Comparison of ENCODE assay signal across 1 cellular context in the genomic region with DNA sequence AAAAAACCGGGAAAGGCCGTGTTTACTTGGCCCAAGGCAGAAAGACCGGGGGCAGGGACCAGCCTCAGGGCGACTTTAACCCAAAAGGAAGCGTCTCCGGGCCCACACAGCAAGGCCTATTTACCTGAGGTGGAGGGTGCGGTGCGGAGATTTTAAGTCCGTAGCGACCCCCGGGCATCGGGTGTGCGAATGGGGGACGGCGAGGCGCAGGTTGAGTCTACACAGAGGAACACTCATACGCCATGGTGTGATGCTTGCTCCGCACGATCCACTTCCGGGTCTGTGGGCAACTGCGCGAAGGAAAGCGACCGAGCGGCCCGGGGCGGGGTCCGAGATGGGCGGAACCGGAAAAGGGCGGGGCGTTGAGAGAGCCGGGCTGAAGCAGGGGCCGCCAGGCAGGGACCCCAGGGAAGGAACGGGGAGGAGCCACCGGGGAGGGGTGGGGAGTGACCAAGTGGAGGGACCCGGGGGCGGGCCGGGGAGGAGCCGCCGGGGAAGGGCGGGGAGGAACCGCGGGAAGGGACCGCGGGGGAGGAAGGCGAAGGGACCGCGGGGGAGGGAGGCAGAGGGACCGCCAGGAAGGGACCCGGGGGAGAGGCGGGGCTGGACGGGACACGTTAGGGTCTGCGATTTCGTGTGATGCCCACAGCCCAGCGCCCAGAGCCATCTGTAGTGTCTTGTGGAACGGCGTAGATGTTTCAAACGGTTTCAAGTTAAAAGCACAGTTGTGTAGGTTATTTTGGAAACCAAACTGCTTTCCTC.
A peak's percentile ranks its signal among the peaks of the same experiment; 100 is the strongest.
TF ChIP-seq lines count a peak whose summit lies in the region.

Gene ZNF160, minus strand, starts transcription at position 282 of the 762 bp plus-strand sequence. CDS start 17,146 bp downstream, outside the sequence.

TF ChIP-seq in K562, 482 proteins besides CTCF, POLR2A, EP300 and RAD21 (continued from another document and continues in another):
- TF ChIP-seq, protein P1, sequence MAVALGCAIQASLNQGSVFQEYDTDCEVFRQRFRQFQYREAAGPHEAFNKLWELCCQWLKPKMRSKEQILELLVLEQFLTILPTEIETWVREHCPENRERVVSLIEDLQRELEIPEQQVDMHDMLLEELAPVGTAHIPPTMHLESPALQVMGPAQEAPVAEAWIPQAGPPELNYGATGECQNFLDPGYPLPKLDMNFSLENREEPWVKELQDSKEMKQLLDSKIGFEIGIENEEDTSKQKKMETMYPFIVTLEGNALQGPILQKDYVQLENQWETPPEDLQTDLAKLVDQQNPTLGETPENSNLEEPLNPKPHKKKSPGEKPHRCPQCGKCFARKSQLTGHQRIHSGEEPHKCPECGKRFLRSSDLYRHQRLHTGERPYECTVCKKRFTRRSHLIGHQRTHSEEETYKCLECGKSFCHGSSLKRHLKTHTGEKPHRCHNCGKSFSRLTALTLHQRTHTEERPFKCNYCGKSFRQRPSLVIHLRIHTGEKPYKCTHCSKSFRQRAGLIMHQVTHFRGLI (CRISPR knock-in tag; IDR thresholded peaks at IDR 0.05), result no peak
- TF ChIP-seq E2F6 (IDR thresholded peaks at IDR 0.05; ENCODE audit: borderline replicate concordance in 1 of 2, extremely low read depth in 1 of 2, insufficient read depth in 1 of 2, insufficient read length in 1 of 2, low read depth in 1 of 2, low read length in 1 of 2, poor library complexity in 1 of 2, severe bottlenecking in 1 of 2) (peak in 1 of 2 experiments; percentile 50), KLF6 (CRISPR knock-in tag; IDR thresholded peaks at IDR 0.05; ENCODE audit: borderline replicate concordance) (no peak; the same call in 1 of the 2 replicates), PHB2 (IDR thresholded peaks at IDR 0.05; ENCODE audit: low read depth) (no peak), CBX3 (IDR thresholded peaks at IDR 0.05; ENCODE audit: borderline replicate concordance in 1 of 2, low read length in 2 of 2) (peak in 1 of 2 experiments; percentile 29; a peak in 1 of 3 replicates), PRPF4 (IDR thresholded peaks at IDR 0.05; ENCODE audit: insufficient read depth, low read depth, low read length, poor library complexity, severe bottlenecking) (no peak), MCM3 (IDR thresholded peaks at IDR 0.05) (no peak), ZBTB7A (IDR thresholded peaks at IDR 0.05; ENCODE audit: borderline replicate concordance, control insufficient read depth, low read depth, low read length) (peak; percentile 96; the same call in 1 of the 2 replicates), HCFC1 (IDR thresholded peaks at IDR 0.05; ENCODE audit: low read depth, low read length) (peak; percentile 51; the same call in 1 of the 2 replicates), ARNT (IDR thresholded peaks at IDR 0.05) (peak; percentile 63 to 75; a peak in 2 of 4 replicates), MYNN (IDR thresholded peaks at IDR 0.05) (peak; percentile 92), MYNN (CRISPR knock-in tag; IDR thresholded peaks at IDR 0.05) (no peak), HDAC8 (tag; IDR thresholded peaks at IDR 0.05) (no peak), ZC3H8 (IDR thresholded peaks at IDR 0.05) (no peak), C11orf30 (IDR thresholded peaks at IDR 0.05; ENCODE audit: low read depth) (no peak), DNMT1 (IDR thresholded peaks at IDR 0.05) (no peak), ZNF354B (CRISPR knock-in tag; IDR thresholded peaks at IDR 0.05) (no peak), ZNF445 (CRISPR knock-in tag; IDR thresholded peaks at IDR 0.05; ENCODE audit: low read depth) (no peak), NRF1 (conservative IDR thresholded peaks at IDR 0.05 in 1 of 2, IDR thresholded peaks at IDR 0.05 in 1 of 2) (peak; percentile 69 to 71), CREB1 (IDR thresholded peaks at IDR 0.05) (0 out of 2 replicates have a peak, but pooled peaks have one; percentile 52), CREB1 (CRISPR knock-in tag; IDR thresholded peaks at IDR 0.05) (no peak), YY1 (IDR thresholded peaks at IDR 0.05; ENCODE audit: borderline replicate concordance in 1 of 3, control insufficient read depth in 1 of 3, extremely low read depth in 1 of 3, insufficient read depth in 3 of 3, insufficient read length in 1 of 3, insufficient replicate concordance in 2 of 3, low read depth in 1 of 3, low read length in 2 of 3) (peak in 2 of 3 experiments; percentile 46 to 47), TBP (optimal IDR thresholded peaks at IDR 0.05; ENCODE audit: low read depth, low read length) (peak; percentile 80), THRAP3 (IDR thresholded peaks at IDR 0.05; ENCODE audit: borderline replicate concordance) (no peak), POLR2H (tag; IDR thresholded peaks at IDR 0.05; ENCODE audit: low read depth) (peak; percentile 58), CBX1 (IDR thresholded peaks at IDR 0.05; ENCODE audit: low read depth) (0 out of 2 replicates have a peak, but pooled peaks have one; percentile 13), PKNOX1 (IDR thresholded peaks at IDR 0.05) (0 out of 2 replicates have a peak, but pooled peaks have one; percentile 12), DLX4 (CRISPR knock-in tag; IDR thresholded peaks at IDR 0.05) (no peak), GATAD2B (IDR thresholded peaks at IDR 0.05; ENCODE audit: borderline replicate concordance) (no peak), POLR2G (IDR thresholded peaks at IDR 0.05; ENCODE audit: low read depth, low read length) (peak; percentile 92), MAFK (IDR thresholded peaks at IDR 0.05; ENCODE audit: low read length) (no peak), POLR2B (IDR thresholded peaks at IDR 0.05; ENCODE audit: low read depth, partially characterized antibody) (peak; percentile 65)
- TF ChIP-seq, protein P2, sequence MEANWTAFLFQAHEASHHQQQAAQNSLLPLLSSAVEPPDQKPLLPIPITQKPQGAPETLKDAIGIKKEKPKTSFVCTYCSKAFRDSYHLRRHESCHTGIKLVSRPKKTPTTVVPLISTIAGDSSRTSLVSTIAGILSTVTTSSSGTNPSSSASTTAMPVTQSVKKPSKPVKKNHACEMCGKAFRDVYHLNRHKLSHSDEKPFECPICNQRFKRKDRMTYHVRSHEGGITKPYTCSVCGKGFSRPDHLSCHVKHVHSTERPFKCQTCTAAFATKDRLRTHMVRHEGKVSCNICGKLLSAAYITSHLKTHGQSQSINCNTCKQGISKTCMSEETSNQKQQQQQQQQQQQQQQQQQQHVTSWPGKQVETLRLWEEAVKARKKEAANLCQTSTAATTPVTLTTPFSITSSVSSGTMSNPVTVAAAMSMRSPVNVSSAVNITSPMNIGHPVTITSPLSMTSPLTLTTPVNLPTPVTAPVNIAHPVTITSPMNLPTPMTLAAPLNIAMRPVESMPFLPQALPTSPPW (CRISPR knock-in tag; IDR thresholded peaks at IDR 0.05), result peak; percentile 96
- TF ChIP-seq, protein P3, sequence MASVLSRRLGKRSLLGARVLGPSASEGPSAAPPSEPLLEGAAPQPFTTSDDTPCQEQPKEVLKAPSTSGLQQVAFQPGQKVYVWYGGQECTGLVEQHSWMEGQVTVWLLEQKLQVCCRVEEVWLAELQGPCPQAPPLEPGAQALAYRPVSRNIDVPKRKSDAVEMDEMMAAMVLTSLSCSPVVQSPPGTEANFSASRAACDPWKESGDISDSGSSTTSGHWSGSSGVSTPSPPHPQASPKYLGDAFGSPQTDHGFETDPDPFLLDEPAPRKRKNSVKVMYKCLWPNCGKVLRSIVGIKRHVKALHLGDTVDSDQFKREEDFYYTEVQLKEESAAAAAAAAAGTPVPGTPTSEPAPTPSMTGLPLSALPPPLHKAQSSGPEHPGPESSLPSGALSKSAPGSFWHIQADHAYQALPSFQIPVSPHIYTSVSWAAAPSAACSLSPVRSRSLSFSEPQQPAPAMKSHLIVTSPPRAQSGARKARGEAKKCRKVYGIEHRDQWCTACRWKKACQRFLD (CRISPR knock-in tag; IDR thresholded peaks at IDR 0.05), result no peak
- TF ChIP-seq, protein P4, sequence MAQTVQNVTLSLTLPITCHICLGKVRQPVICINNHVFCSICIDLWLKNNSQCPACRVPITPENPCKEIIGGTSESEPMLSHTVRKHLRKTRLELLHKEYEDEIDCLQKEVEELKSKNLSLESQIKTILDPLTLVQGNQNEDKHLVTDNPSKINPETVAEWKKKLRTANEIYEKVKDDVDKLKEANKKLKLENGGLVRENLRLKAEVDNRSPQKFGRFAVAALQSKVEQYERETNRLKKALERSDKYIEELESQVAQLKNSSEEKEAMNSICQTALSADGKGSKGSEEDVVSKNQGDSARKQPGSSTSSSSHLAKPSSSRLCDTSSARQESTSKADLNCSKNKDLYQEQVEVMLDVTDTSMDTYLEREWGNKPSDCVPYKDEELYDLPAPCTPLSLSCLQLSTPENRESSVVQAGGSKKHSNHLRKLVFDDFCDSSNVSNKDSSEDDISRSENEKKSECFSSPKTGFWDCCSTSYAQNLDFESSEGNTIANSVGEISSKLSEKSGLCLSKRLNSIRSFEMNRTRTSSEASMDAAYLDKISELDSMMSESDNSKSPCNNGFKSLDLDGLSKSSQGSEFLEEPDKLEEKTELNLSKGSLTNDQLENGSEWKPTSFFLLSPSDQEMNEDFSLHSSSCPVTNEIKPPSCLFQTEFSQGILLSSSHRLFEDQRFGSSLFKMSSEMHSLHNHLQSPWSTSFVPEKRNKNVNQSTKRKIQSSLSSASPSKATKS (CRISPR knock-in tag; IDR thresholded peaks at IDR 0.05), result no peak
- TF ChIP-seq, protein P5, sequence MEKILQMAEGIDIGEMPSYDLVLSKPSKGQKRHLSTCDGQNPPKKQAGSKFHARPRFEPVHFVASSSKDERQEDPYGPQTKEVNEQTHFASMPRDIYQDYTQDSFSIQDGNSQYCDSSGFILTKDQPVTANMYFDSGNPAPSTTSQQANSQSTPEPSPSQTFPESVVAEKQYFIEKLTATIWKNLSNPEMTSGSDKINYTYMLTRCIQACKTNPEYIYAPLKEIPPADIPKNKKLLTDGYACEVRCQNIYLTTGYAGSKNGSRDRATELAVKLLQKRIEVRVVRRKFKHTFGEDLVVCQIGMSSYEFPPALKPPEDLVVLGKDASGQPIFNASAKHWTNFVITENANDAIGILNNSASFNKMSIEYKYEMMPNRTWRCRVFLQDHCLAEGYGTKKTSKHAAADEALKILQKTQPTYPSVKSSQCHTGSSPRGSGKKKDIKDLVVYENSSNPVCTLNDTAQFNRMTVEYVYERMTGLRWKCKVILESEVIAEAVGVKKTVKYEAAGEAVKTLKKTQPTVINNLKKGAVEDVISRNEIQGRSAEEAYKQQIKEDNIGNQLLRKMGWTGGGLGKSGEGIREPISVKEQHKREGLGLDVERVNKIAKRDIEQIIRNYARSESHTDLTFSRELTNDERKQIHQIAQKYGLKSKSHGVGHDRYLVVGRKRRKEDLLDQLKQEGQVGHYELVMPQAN (IDR thresholded peaks at IDR 0.05; ENCODE audit: borderline replicate concordance), result peak; percentile 67; the same call in 1 of the 2 replicates
- TF ChIP-seq, protein P6, sequence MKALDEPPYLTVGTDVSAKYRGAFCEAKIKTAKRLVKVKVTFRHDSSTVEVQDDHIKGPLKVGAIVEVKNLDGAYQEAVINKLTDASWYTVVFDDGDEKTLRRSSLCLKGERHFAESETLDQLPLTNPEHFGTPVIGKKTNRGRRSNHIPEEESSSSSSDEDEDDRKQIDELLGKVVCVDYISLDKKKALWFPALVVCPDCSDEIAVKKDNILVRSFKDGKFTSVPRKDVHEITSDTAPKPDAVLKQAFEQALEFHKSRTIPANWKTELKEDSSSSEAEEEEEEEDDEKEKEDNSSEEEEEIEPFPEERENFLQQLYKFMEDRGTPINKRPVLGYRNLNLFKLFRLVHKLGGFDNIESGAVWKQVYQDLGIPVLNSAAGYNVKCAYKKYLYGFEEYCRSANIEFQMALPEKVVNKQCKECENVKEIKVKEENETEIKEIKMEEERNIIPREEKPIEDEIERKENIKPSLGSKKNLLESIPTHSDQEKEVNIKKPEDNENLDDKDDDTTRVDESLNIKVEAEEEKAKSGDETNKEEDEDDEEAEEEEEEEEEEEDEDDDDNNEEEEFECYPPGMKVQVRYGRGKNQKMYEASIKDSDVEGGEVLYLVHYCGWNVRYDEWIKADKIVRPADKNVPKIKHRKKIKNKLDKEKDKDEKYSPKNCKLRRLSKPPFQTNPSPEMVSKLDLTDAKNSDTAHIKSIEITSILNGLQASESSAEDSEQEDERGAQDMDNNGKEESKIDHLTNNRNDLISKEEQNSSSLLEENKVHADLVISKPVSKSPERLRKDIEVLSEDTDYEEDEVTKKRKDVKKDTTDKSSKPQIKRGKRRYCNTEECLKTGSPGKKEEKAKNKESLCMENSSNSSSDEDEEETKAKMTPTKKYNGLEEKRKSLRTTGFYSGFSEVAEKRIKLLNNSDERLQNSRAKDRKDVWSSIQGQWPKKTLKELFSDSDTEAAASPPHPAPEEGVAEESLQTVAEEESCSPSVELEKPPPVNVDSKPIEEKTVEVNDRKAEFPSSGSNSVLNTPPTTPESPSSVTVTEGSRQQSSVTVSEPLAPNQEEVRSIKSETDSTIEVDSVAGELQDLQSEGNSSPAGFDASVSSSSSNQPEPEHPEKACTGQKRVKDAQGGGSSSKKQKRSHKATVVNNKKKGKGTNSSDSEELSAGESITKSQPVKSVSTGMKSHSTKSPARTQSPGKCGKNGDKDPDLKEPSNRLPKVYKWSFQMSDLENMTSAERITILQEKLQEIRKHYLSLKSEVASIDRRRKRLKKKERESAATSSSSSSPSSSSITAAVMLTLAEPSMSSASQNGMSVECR (CRISPR knock-in tag; IDR thresholded peaks at IDR 0.05), result peak; percentile 40; the same call in 1 of the 2 replicates
- TF ChIP-seq, protein P7, sequence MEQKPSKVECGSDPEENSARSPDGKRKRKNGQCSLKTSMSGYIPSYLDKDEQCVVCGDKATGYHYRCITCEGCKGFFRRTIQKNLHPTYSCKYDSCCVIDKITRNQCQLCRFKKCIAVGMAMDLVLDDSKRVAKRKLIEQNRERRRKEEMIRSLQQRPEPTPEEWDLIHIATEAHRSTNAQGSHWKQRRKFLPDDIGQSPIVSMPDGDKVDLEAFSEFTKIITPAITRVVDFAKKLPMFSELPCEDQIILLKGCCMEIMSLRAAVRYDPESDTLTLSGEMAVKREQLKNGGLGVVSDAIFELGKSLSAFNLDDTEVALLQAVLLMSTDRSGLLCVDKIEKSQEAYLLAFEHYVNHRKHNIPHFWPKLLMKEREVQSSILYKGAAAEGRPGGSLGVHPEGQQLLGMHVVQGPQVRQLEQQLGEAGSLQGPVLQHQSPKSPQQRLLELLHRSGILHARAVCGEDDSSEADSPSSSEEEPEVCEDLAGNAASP (IDR thresholded peaks at IDR 0.05), result no peak
